In genomic region chr17:8391711-8392110, GRCh38 we compare ENCODE assay signal across 15 cellular contexts. TPM values are rescaled to one million over a fixed set of nuclear protein-coding genes. Genes with fewer than 3 reads are reported as not detected.
DNase-seq lines count a peak whose midpoint lies in the region; ATAC-seq and TF ChIP-seq lines count a peak whose summit lies in the region.
"Had no signal": no experiment of that assay in that cellular context is flagged by ENCODE, and none has a peak within 500 bp of the region (broad histone marks: within the 10 kb centered on the region; RNA-seq: fewer than 3 reads in every experiment).

No MANE protein-coding gene starts in this region.

- intact Hi-C loops in sciatic nerve (cut with DNase I) = no loop called here
- intact Hi-C loops in lower lobe of right lung (cut with DNase I) = no loop called here
- intact Hi-C loops in vagina (cut with DNase I) = loop anchor here (10.0 kb wide), 1 partner anchor 1607 kb away; no protein-coding TSS in a partner anchor

- H3K36me3 ChIP-seq in esophagus (ENCODE audit: control insufficient read depth in 2 of 2, insufficient read depth in 2 of 2, low read length in 1 of 2) (no peaks in the 10 kb centered on the region), lower lobe of right lung (no peaks in the 10 kb centered on the region), vagina (no peaks in the 10 kb centered on the region)
- H3K36me3 ChIP-seq: SJSA1 had no signal

- H3K9me3 ChIP-seq in esophagus (ENCODE audit: control insufficient read depth in 2 of 2, insufficient read depth in 1 of 2, low read depth in 1 of 2, low read length in 1 of 2) = no peaks in the 10 kb centered on the region
- H3K9me3 ChIP-seq in lower lobe of right lung = no peaks in the 10 kb centered on the region
- H3K9me3 ChIP-seq in vagina = no peaks in the 10 kb centered on the region
- H3K9me3 ChIP-seq: SJSA1 had no signal

- ATAC-seq in sciatic nerve = no peak
- ATAC-seq in lower lobe of right lung = no peak
- ATAC-seq: naive thymus-derived CD8-positive, alpha-beta T cell had no signal

- DNase-seq in ELR (ENCODE audit: low read depth) = peak; percentile 72
- peak; percentile 55 for DNase-seq in NCI-H226
- peak; percentile 42 for DNase-seq in sciatic nerve (ENCODE audit: low spot score)
- DNase-seq in lower lobe of right lung = no peak
- DNase-seq in caudate nucleus (lab: John Stamatoyannopoulos, UW) = no peak
- no peak for DNase-seq in vagina (ENCODE audit: extremely low spot score in 2 of 2)
- DNase-seq: activated CD4-positive, alpha-beta T cell treated with anti-CD3 and anti-CD28 coated beads for 48 hours; activated naive CD4-positive, alpha-beta T cell treated with anti-CD3 and anti-CD28 coated beads, Interleukin-2, amount 10 ng/mL, durations not matched to agents 7 days and 5 days; dermis blood vessel endothelial cell; MM.1S; naive thymus-derived CD8-positive, alpha-beta T cell had no signal

- no peak for TF ChIP-seq CTCF in lower lobe of right lung (IDR thresholded peaks at IDR 0.05)
- no peak for TF ChIP-seq CTCF in vagina (IDR thresholded peaks at IDR 0.05)

- TF ChIP-seq POLR2A in vagina (IDR thresholded peaks at IDR 0.05) = no peak

- H3K27me3 ChIP-seq in esophagus (ENCODE audit: control insufficient read depth in 1 of 2, insufficient read depth in 2 of 2, low read length in 2 of 2) = no peaks in the 10 kb centered on the region
- H3K27me3 ChIP-seq in lower lobe of right lung (ENCODE audit: low read depth) = peaks cover 19% of the 10 kb centered on the region
- H3K27me3 ChIP-seq in vagina = no peaks in the 10 kb centered on the region

- peaks cover 0 to 8% of the 10 kb centered on the region in 2 donors for H3K4me1 ChIP-seq in esophagus (ENCODE audit: control insufficient read depth in 2 of 2, insufficient read depth in 2 of 2, low read length in 1 of 2)
- H3K4me1 ChIP-seq in lower lobe of right lung = no peaks in the 10 kb centered on the region
- no peaks in the 10 kb centered on the region for H3K4me1 ChIP-seq in vagina

- H3K4me3 ChIP-seq in esophagus (ENCODE audit: low read depth in 1 of 2, low read length in 2 of 2) (peak overlapping the region; percentile 9 to 19), lower lobe of right lung (no peak overlapping the region), vagina (no peak overlapping the region)
- H3K4me3 ChIP-seq: SJSA1 had no signal

- 29 to 34% methylated on average over 8 to 9 of the region's 9 CpGs for WGBS in esophagus, 2 donors

- H3K27ac ChIP-seq in esophagus (ENCODE audit: low read depth in 2 of 2, low read length in 1 of 2) (peak overlapping the region; percentile 74 to 82), lower lobe of right lung (no peak overlapping the region), caudate nucleus (ENCODE audit: low read depth, low read length) (no peak overlapping the region), vagina (no peak overlapping the region)
- H3K27ac ChIP-seq: C4-2B, SJSA1 had no signal

RNA-seq across cellular contexts. Expression of gene RNF222, which starts 5.9 kb away (rescaled TPM):
- 10 to 100 TPM; 14.0 to 18.4 TPM for polyA plus RNA-seq in esophagus
- not detected for total RNA-seq in sciatic nerve
- not detected for total RNA-seq in lower lobe of right lung
- total RNA-seq in vagina = 2.5 TPM
- total RNA-seq: dermis blood vessel endothelial cell, liver, SJSA1 had no signal
- polyA plus RNA-seq: liver had no signal

RNA-seq across cellular contexts. Expression of gene RPL26, which starts 8.7 kb away (rescaled TPM):
- polyA plus RNA-seq in esophagus = 1,000 to 10,000 TPM; 2,120 to 4,250 TPM
- 1,229 TPM for total RNA-seq in sciatic nerve
- total RNA-seq in lower lobe of right lung = 1,194 TPM
- 3,493 TPM for total RNA-seq in vagina

RNA-seq across cellular contexts. Expression of gene NDEL1, which starts 44.0 kb away (rescaled TPM):
- polyA plus RNA-seq in esophagus = 10 to 100 TPM; 34.7 to 46.5 TPM
- total RNA-seq in sciatic nerve (86.7 TPM), lower lobe of right lung (74.1 TPM), vagina (66.5 TPM)

RNA-seq across cellular contexts. Expression of gene ODF4, which starts 52.1 kb away (rescaled TPM):
- polyA plus RNA-seq in esophagus = under 1 TPM; 0.27 to 0.41 TPM
- total RNA-seq in sciatic nerve = not detected
- total RNA-seq in lower lobe of right lung = not detected
- total RNA-seq in vagina = not detected
- total RNA-seq: dermis blood vessel endothelial cell; liver; naive thymus-derived CD8-positive, alpha-beta T cell; SJSA1 had no signal
- polyA plus RNA-seq: liver; naive thymus-derived CD8-positive, alpha-beta T cell had no signal

Comparison
In these comparisons a context has a peak if more than half of its experiments do, and no peak if none do; other contexts are left out.
1. DNase-seq: peak in ELR (single experiment), NCI-H226 (single experiment) and sciatic nerve (single experiment); none in lower lobe of right lung (single experiment), caudate nucleus (0 of 61) and vagina (0 of 2).
2. H3K27ac ChIP-seq: peak in esophagus (2 of 2); none in lower lobe of right lung (single experiment), caudate nucleus (single experiment) and vagina (single experiment).
3. H3K4me3 ChIP-seq: peak in esophagus (2 of 2); none in lower lobe of right lung (single experiment) and vagina (0 of 2).